8 cellular contexts compared by ENCODE assay signal in genomic region chr6:1604347-1604990, GRCh38. TPM values are rescaled to one million over a fixed set of nuclear protein-coding genes. Genes with fewer than 3 reads are reported as not detected.
DNase-seq lines count a peak whose midpoint lies in the region; ATAC-seq and TF ChIP-seq lines count a peak whose summit lies in the region.

No MANE protein-coding gene starts in this region.

- H3F3A ChIP-seq in SK-N-SH (replicated peaks; ENCODE audit: insufficient read depth): no peaks in the 10 kb centered on the region

- no peak overlapping the region for H3K18ac ChIP-seq in trophoblast cell (ENCODE audit: low read length)

- no peaks in the 10 kb centered on the region for H3K9me2 ChIP-seq in SK-N-SH

- no peak overlapping the region for H2AK5ac ChIP-seq in trophoblast cell (ENCODE audit: low read length)

- H3K4me3 ChIP-seq in SK-N-SH (ENCODE audit: low read depth in 2 of 2, low read length in 1 of 2) (peak overlapping the region; percentile 40 to 51), trophoblast cell (ENCODE audit: low read depth, low read length) (peak overlapping the region; percentile 25), aorta (ENCODE audit: low read length in 2 of 2) (peak overlapping the region; percentile 48 to 55)

- H3K4me2 ChIP-seq in SK-N-SH (peak overlapping the region; percentile 85), trophoblast cell (ENCODE audit: low read length) (peak overlapping the region; percentile 87)

- peak; percentile 80 for TF ChIP-seq CTCF in SK-N-SH (IDR thresholded peaks at IDR 0.05)

- no peaks in the 10 kb centered on the region for H3K9me3 Mint-ChIP-seq in activated naive CD4-positive, alpha-beta T cell treated with anti-CD3 and anti-CD28 coated beads, Interleukin-2, amount 10 ng/mL, durations not matched to agents 7 days and 5 days

- peaks cover 30% of the 10 kb centered on the region for H3K4me1 Mint-ChIP-seq in activated naive CD4-positive, alpha-beta T cell treated with anti-CD3 and anti-CD28 coated beads, Interleukin-2, amount 10 ng/mL, durations not matched to agents 7 days and 5 days

- H3K36me3 ChIP-seq in SK-N-SH (replicated peaks in 1 of 2; ENCODE audit: control insufficient read depth in 1 of 2, insufficient read depth in 2 of 2, low read length in 1 of 2) (no peaks in the 10 kb centered on the region), trophoblast cell (ENCODE audit: control insufficient read depth in 1 of 2, insufficient read depth in 2 of 2, low read length in 2 of 2) (no peaks in the 10 kb centered on the region), aorta (ENCODE audit: control insufficient read depth in 1 of 2, insufficient read depth in 2 of 2, low read length in 1 of 2) (no peaks in the 10 kb centered on the region)

- no peak overlapping the region for H3K4ac ChIP-seq in trophoblast cell (ENCODE audit: low read depth, low read length)

- WGBS in SK-N-SH (ENCODE audit: low lambda C conversion rate): 32% methylated on average over 9 of the region's 73 CpGs
- no CpG with 5 or more reads among the region's 73 CpGs for WGBS in trophoblast cell (ENCODE audit: extremely low coverage, insufficient coverage, insufficient read length)
- WGBS in aorta, 2 donors: 0 to 1% methylated on average over 39 to 73 of the region's 73 CpGs

- DNase-seq in NCI-H82 (lab: John Stamatoyannopoulos, UW) (peak; percentile 84), NCI-H82 treated with DMSO at 0.1 percent for 48 hours (lab: John Stamatoyannopoulos, UW; ENCODE audit: unreplicated experiment) (no peak), SK-N-SH (peak; percentile 94), cardiac septum (ENCODE audit: low spot score) (peak; percentile 88), trophoblast cell (peak; percentile 46 to 88), aorta (peak; percentile 82 to 95)
- peak; percentile 60 for DNase-seq in activated naive CD4-positive, alpha-beta T cell treated with anti-CD3 and anti-CD28 coated beads, Interleukin-2, amount 10 ng/mL, durations not matched to agents 7 days and 5 days

- peak; percentile 65 for ATAC-seq in HG03457 (IDR thresholded peaks at IDR 0.05; ENCODE audit: unreplicated experiment)
- ATAC-seq in aorta (ENCODE audit: low FRiP score): peak; percentile 89

- no peaks in the 10 kb centered on the region for H3K79me2 ChIP-seq in SK-N-SH (ENCODE audit: insufficient read depth)
- no peaks in the 10 kb centered on the region for H3K79me2 ChIP-seq in trophoblast cell (ENCODE audit: control insufficient read depth, insufficient read depth, low read length, poor library complexity)

- H2BK12ac ChIP-seq in trophoblast cell (ENCODE audit: low read length): no peak overlapping the region

- H3K27me3 ChIP-seq in SK-N-SH (ENCODE audit: insufficient read depth) (no peaks in the 10 kb centered on the region), trophoblast cell (ENCODE audit: insufficient read depth, low read length) (peaks cover 57% of the 10 kb centered on the region), aorta (ENCODE audit: control insufficient read depth in 1 of 2, insufficient read depth in 2 of 2, low read length in 1 of 2) (no peaks in the 10 kb centered on the region)

- no peak overlapping the region for H4K91ac ChIP-seq in trophoblast cell (ENCODE audit: low read depth, low read length)

- no peak overlapping the region for H3K4me3 Mint-ChIP-seq in activated naive CD4-positive, alpha-beta T cell treated with anti-CD3 and anti-CD28 coated beads, Interleukin-2, amount 10 ng/mL, durations not matched to agents 7 days and 5 days

- no peaks in the 10 kb centered on the region for H3K9me3 ChIP-seq in SK-N-SH
- peaks cover 2% of the 10 kb centered on the region for H3K9me3 ChIP-seq in trophoblast cell (ENCODE audit: insufficient read depth, low read depth, low read length)
- H3K9me3 ChIP-seq in aorta (ENCODE audit: control insufficient read depth, low read length): no peaks in the 10 kb centered on the region

- peak overlapping the region; percentile 82; the same call in 1 of the 2 replicates for H2AFZ ChIP-seq in SK-N-SH (ENCODE audit: low read depth)
- H2AFZ ChIP-seq in trophoblast cell (ENCODE audit: insufficient read depth, low read length, poor library complexity): peak overlapping the region; percentile 86

- no peak overlapping the region for H3K23ac ChIP-seq in trophoblast cell (ENCODE audit: low read length)

- H3K4me1 ChIP-seq in SK-N-SH (ENCODE audit: control insufficient read depth in 1 of 2, insufficient read depth in 2 of 2, low read depth in 1 of 2, low read length in 1 of 2) (peaks cover 0 to 10% of the 10 kb centered on the region in 2 experiments; a peak in 1 of 4 replicates), trophoblast cell (ENCODE audit: control insufficient read depth in 1 of 2, insufficient read depth in 2 of 2, low read length in 2 of 2) (peaks cover 25 to 26% of the 10 kb centered on the region in 2 experiments), aorta (ENCODE audit: control insufficient read depth in 1 of 2, insufficient read depth in 2 of 2, low read length in 2 of 2) (no peaks in the 10 kb centered on the region)

- H3K27ac ChIP-seq in SK-N-SH (ENCODE audit: low read depth in 2 of 2, low read length in 1 of 2) (no peak overlapping the region), trophoblast cell (ENCODE audit: low read depth, low read length) (no peak overlapping the region), aorta (ENCODE audit: low read depth in 1 of 2, low read length in 2 of 2) (peak overlapping the region; percentile 94 to 100)

- no peak overlapping the region for H3K9ac ChIP-seq in SK-N-SH
- H3K9ac ChIP-seq in trophoblast cell (ENCODE audit: low read length): peak overlapping the region; percentile 45

- TF ChIP-seq EP300 in SK-N-SH (IDR thresholded peaks at IDR 0.05; ENCODE audit: borderline replicate concordance in 1 of 2, low read depth in 1 of 2, low read length in 1 of 2): no peak

- no peak overlapping the region for H2BK5ac ChIP-seq in trophoblast cell (ENCODE audit: low read depth, low read length, poor library complexity)

- no peak overlapping the region for H2BK120ac ChIP-seq in trophoblast cell (ENCODE audit: insufficient read depth, low read length, poor library complexity)

- H3K14ac ChIP-seq in trophoblast cell (ENCODE audit: low read length): no peak overlapping the region

- no peak overlapping the region for H4K8ac ChIP-seq in trophoblast cell (ENCODE audit: low read depth, low read length)

- POLR2A ChIA-PET in SK-N-SH (lab: Yijun Ruan, JAX): no interaction called here

- no peaks in the 10 kb centered on the region for H4K20me1 ChIP-seq in SK-N-SH (ENCODE audit: insufficient read depth)

- peaks cover 3% of the 10 kb centered on the region for H3K36me3 Mint-ChIP-seq in activated naive CD4-positive, alpha-beta T cell treated with anti-CD3 and anti-CD28 coated beads, Interleukin-2, amount 10 ng/mL, durations not matched to agents 7 days and 5 days

- CTCF ChIA-PET in SK-N-SH (lab: Yijun Ruan, JAX): interaction anchor here (0.6 to 4.6 kb wide), 15 partner anchors 8 to 1030 kb away, joined by 3 to 60 read pairs (median 3); no protein-coding TSS in a partner anchor
- CTCF ChIA-PET in activated naive CD4-positive, alpha-beta T cell treated with anti-CD3 and anti-CD28 coated beads, Interleukin-2, amount 10 ng/mL, durations not matched to agents 7 days and 5 days (lab: Charles Lee): no interaction called here

- H3K79me1 ChIP-seq in trophoblast cell (ENCODE audit: low read length): no peaks in the 10 kb centered on the region

- no peak overlapping the region for H3K27ac Mint-ChIP-seq in activated naive CD4-positive, alpha-beta T cell treated with anti-CD3 and anti-CD28 coated beads, Interleukin-2, amount 10 ng/mL, durations not matched to agents 7 days and 5 days

- peak; percentile 92 for TF ChIP-seq RAD21 in SK-N-SH (IDR thresholded peaks at IDR 0.05; ENCODE audit: low read length)

- peaks cover 96% of the 10 kb centered on the region for H3K27me3 Mint-ChIP-seq in activated naive CD4-positive, alpha-beta T cell treated with anti-CD3 and anti-CD28 coated beads, Interleukin-2, amount 10 ng/mL, durations not matched to agents 7 days and 5 days

- intact Hi-C loops in cardiac septum (cut with DNase I): loop anchor here (2.0 to 5.0 kb wide), 4 partner anchors 500 to 1030 kb away; no protein-coding TSS in a partner anchor
- intact Hi-C loops in aorta (cut with DNase I): loop anchor here (2.0 to 5.0 kb wide), 6 partner anchors 593 to 1093 kb away; no protein-coding TSS in a partner anchor

- H4K12ac ChIP-seq in trophoblast cell (ENCODE audit: low read depth, low read length): no peak overlapping the region

TF ChIP-seq in SK-N-SH, 30 proteins besides CTCF, POLR2A, EP300 and RAD21:
- TF ChIP-seq SMC3 (IDR thresholded peaks at IDR 0.05; ENCODE audit: low read depth, low read length) (peak; percentile 97), ELF1 (IDR thresholded peaks at IDR 0.05) (no peak)
TF ChIP-seq in SK-N-SH: peak in this region for 1.

RNA-seq across cellular contexts. Expression of gene FOXC1, which starts 5.2 kb away (rescaled TPM):
- polyA plus RNA-seq in SK-N-SH (2012; rRNA removed) (3.6 and 4.3 TPM in 2 replicates), aorta (10 to 100 TPM; 18.5 to 52.5 TPM)
- polyA plus RNA-seq in SK-N-SH (2012; cell fraction: cytosol; rRNA removed): 4.3 TPM in 2 replicates
- polyA plus RNA-seq in SK-N-SH (2012; cell fraction: nucleus; rRNA removed): 5.0 and 5.6 TPM in 2 replicates
- total RNA-seq in cardiac septum (6.4 TPM), aorta (100 to 1,000 TPM in 1 of 2 donors, 10 to 100 TPM in 1; 88.8 to 134 TPM)
- 0.46 and 0.59 TPM in 2 replicates for polyA plus RNA-seq in trophoblast cell (2013)

Comparison
In these comparisons a context has a peak if more than half of its experiments do, and no peak if none do; other contexts are left out.
1. H3K27ac ChIP-seq: peak in aorta (2 of 2); none in SK-N-SH (0 of 2) and trophoblast cell (single experiment).
2. RNA of gene FOXC1, which starts 5.2 kb away (total RNA-seq): 88.8 to 134 TPM in aorta; 6.4 TPM in cardiac septum (single experiment); every median in the first group is over 10 times any median in the second.
3. Peak in every context shown above with its lines, with median percentiles within 50 percentile points of each other: H3K4me3 ChIP-seq.